16 cellular contexts compared by ENCODE assay signal in genomic region chr11:134398644-134399292, GRCh38. TPM values are rescaled to one million over a fixed set of nuclear protein-coding genes. Genes with fewer than 3 reads are reported as not detected.
"Had no signal": no experiment of that assay in that cellular context is flagged by ENCODE, and none has a peak within 500 bp of the region (broad histone marks: within the 10 kb centered on the region; RNA-seq: fewer than 3 reads in every experiment).

No MANE protein-coding gene starts in this region.

- H3K27ac Mint-ChIP-seq: activated naive CD4-positive, alpha-beta T cell treated with anti-CD3 and anti-CD28 coated beads, Interleukin-2, amount 50 U/mL, for 72 hours; progenitor cell of endocrine pancreas; stimulated activated effector memory CD8-positive, alpha-beta T cell treated with anti-CD3 and anti-CD28 coated beads, Interleukin-12 subunit alpha, Interleukin-12 subunit beta, amount 100 ng/mL, for 72 hours; T-helper 2 cell treated with Interferon-gamma antibody and Interleukin-4, amounts not matched to agents 5 μg/mL and 100 μg/mL, for 36 hours had no signal

- H3K27ac ChIP-seq: esophagus muscularis mucosa, heart left ventricle, upper lobe of left lung had no signal

- H3K4me1 ChIP-seq: esophagus muscularis mucosa, heart left ventricle, upper lobe of left lung had no signal

- H3K4me3 ChIP-seq: esophagus muscularis mucosa, heart left ventricle, upper lobe of left lung had no signal

- H3K4me3 Mint-ChIP-seq: brain; stimulated activated effector memory CD8-positive, alpha-beta T cell treated with anti-CD3 and anti-CD28 coated beads, Interleukin-12 subunit alpha, Interleukin-12 subunit beta, amount 100 ng/mL, for 72 hours; T-helper 2 cell treated with Interferon-gamma antibody and Interleukin-4, amounts not matched to agents 5 μg/mL and 100 μg/mL, for 36 hours had no signal

- DNase-seq: activated T-cell treated with anti-CD3 and anti-CD28 coated beads, Interleukin-2, amount 50 U/mL, for 1 hour; amniotic stem cell; heart left ventricle; islet precursor cell; right cardiac atrium; small intestine had no signal

- H3K27me3 ChIP-seq: upper lobe of left lung had no signal

- H3K9me3 ChIP-seq: esophagus muscularis mucosa, upper lobe of left lung had no signal

- H3K36me3 Mint-ChIP-seq: activated naive CD4-positive, alpha-beta T cell treated with anti-CD3 and anti-CD28 coated beads, Interleukin-2, amount 50 U/mL, for 72 hours had no signal

- H3K9me3 Mint-ChIP-seq: activated naive CD4-positive, alpha-beta T cell treated with anti-CD3 and anti-CD28 coated beads, Interleukin-2, amount 50 U/mL, for 72 hours; stimulated activated effector memory CD8-positive, alpha-beta T cell treated with anti-CD3 and anti-CD28 coated beads, Interleukin-12 subunit alpha, Interleukin-12 subunit beta, amount 100 ng/mL, for 72 hours; T-helper 2 cell treated with Interferon-gamma antibody and Interleukin-4, amounts not matched to agents 5 μg/mL and 100 μg/mL, for 36 hours had no signal

- H3K27me3 Mint-ChIP-seq: brain had no signal

- ATAC-seq: activated CD4-positive, CD25-positive, alpha-beta regulatory T cell treated with anti-CD3 and anti-CD28 coated beads, Interleukin-2, amount 50 U/mL, for 24 hours; activated naive CD4-positive, alpha-beta T cell treated with anti-CD3 and anti-CD28 coated beads, Interleukin-2, amount 50 U/mL, for 72 hours; right cardiac atrium; stimulated activated effector memory CD8-positive, alpha-beta T cell treated with anti-CD3 and anti-CD28 coated beads, Interleukin-12 subunit alpha, Interleukin-12 subunit beta, amount 100 ng/mL, for 72 hours had no signal

- H3K36me3 ChIP-seq: esophagus muscularis mucosa, heart left ventricle, upper lobe of left lung had no signal

RNA-seq across cellular contexts. Expression of gene B3GAT1, which starts 13.3 kb away (rescaled TPM):
- total RNA-seq: fibroblast of villous mesenchyme, myocyte had no signal
